In genomic region chr20:1897486-1897885, GRCh38 we compare ENCODE assay signal across 9 cellular contexts. TPM values are rescaled to one million over a fixed set of nuclear protein-coding genes. Genes with fewer than 3 reads are reported as not detected.
A peak's percentile ranks its signal among the peaks of the same experiment; 100 is the strongest.
DNase-seq lines count a peak whose midpoint lies in the region; ATAC-seq and TF ChIP-seq lines count a peak whose summit lies in the region.
"Had no signal": no experiment of that assay in that cellular context is flagged by ENCODE, and none has a peak within 500 bp of the region (broad histone marks: within the 10 kb centered on the region; RNA-seq: fewer than 3 reads in every experiment).

No MANE protein-coding gene starts in this region.

- in situ Hi-C loops in G401 (cut with HindIII; ENCODE audit: low sequenced_read_pairs): no loop called here

- no peak overlapping the region for H2AFZ ChIP-seq in PC-3 (ENCODE audit: low read length)

- peak; percentile 71 for DNase-seq in G401 (ENCODE audit: low spot score)
- no peak for DNase-seq in PC-3
- peak; percentile 11 to 22 for DNase-seq in erythroblast (lab: John Stamatoyannopoulos, UW)
- DNase-seq in putamen (ENCODE audit: low spot score): peak; percentile 73
- no peak for DNase-seq in aorta
- DNase-seq in NCI-H1105 (lab: John Stamatoyannopoulos, UW): no peak
- no peak for DNase-seq in GF-D8 (lab: John Stamatoyannopoulos, UW)
- DNase-seq: DMS153 had no signal

- H3K9me2 ChIP-seq in PC-3 (replicated peaks; ENCODE audit: low read length): no peaks in the 10 kb centered on the region

- H3K9ac ChIP-seq in PC-3 (ENCODE audit: low read length): no peak overlapping the region

- no peaks in the 10 kb centered on the region for H3F3A ChIP-seq in PC-3 (ENCODE audit: low read length, unreplicated experiment)

- intact Hi-C loops in PC-3 (cut with micrococcal nuclease): loop anchor here (5.0 kb wide), 1 partner anchor 95 kb away; no protein-coding TSS in a partner anchor
- intact Hi-C loops in aorta (cut with DNase I): loop anchor here in 1 of 2 donors (5.0 kb wide), 2 partner anchors 35 to 205 kb away; partner anchors contain the start of gene STK35

- no peaks in the 10 kb centered on the region for H3K36me3 ChIP-seq in PC-3 (ENCODE audit: low read depth, low read length)
- no peaks in the 10 kb centered on the region for H3K36me3 ChIP-seq in aorta (ENCODE audit: control insufficient read depth in 1 of 2, insufficient read depth in 2 of 2, low read length in 1 of 2)

- H3K27me3 ChIP-seq in PC-3 (ENCODE audit: low read length) (no peaks in the 10 kb centered on the region), aorta (ENCODE audit: control insufficient read depth in 1 of 2, insufficient read depth in 2 of 2, low read length in 1 of 2) (no peaks in the 10 kb centered on the region)

- BruUV-seq in PC-3 (replicated peaks; lab: Mats Ljungman, UMichigan): no TSS peak

- H3K4me2 ChIP-seq in PC-3 (ENCODE audit: low read length): peak overlapping the region; percentile 22; the same call in 1 of the 2 replicates

- no peak for TF ChIP-seq POLR2A in erythroblast (IDR thresholded peaks at IDR 0.05; ENCODE audit: low read length)

- no peaks in the 10 kb centered on the region for H4K20me1 ChIP-seq in PC-3 (ENCODE audit: low read length)

- ATAC-seq in PC-3: no peak
- ATAC-seq in HG03196 (IDR thresholded peaks at IDR 0.05; ENCODE audit: unreplicated experiment): no peak
- no peak for ATAC-seq in aorta (ENCODE audit: low FRiP score)

- H3K4me3 ChIP-seq in PC-3 (ENCODE audit: low read length) (no peak overlapping the region), aorta (ENCODE audit: low read length in 2 of 2) (no peak overlapping the region)

- no peaks in the 10 kb centered on the region for H3K9me3 ChIP-seq in PC-3 (ENCODE audit: low read length)
- H3K9me3 ChIP-seq in aorta (ENCODE audit: control insufficient read depth, low read length): no peaks in the 10 kb centered on the region

- no peak for TF ChIP-seq CTCF in PC-3 (conservative IDR thresholded peaks at IDR 0.05; ENCODE audit: low read depth, low read length)

- H3K4me1 ChIP-seq in PC-3 (ENCODE audit: insufficient read depth, low read length) (peaks cover 7% of the 10 kb centered on the region; the same call in 1 of the 2 replicates), aorta (ENCODE audit: control insufficient read depth in 1 of 2, insufficient read depth in 2 of 2, low read length in 2 of 2) (peaks cover 0 to 4% of the 10 kb centered on the region in 2 donors)

- H3K27ac ChIP-seq in PC-3 (ENCODE audit: low read length) (no peak overlapping the region), aorta (ENCODE audit: low read depth in 1 of 2, low read length in 2 of 2) (peak overlapping the region in 1 of 2 donors; percentile 59)

- peaks cover 43% of the 10 kb centered on the region for H3K79me2 ChIP-seq in PC-3 (ENCODE audit: low read length)

- CTCF ChIA-PET in PC-3 (lab: Charles Lee): no interaction called here

- POLR2A ChIA-PET in PC-3 (lab: Charles Lee; ENCODE audit: unreplicated experiment): no interaction called here

- WGBS in aorta, 2 donors: 55 to 64% methylated on average over 2 of the region's 2 CpGs

RNA-seq across cellular contexts. Expression of gene SIRPA, which starts 2.3 kb away (rescaled TPM):
- 14.7 and 16.7 TPM in 2 replicates for total RNA-seq in G401 (2014; rRNA removed; shearing (Covaris generic))
- total RNA-seq in PC-3 (2014; rRNA removed) (12.8 and 17.3 TPM in 2 replicates), aorta (10 to 100 TPM; 41.4 to 62.9 TPM)
- polyA plus RNA-seq in aorta: 10 to 100 TPM; 14.8 to 15.3 TPM

Comparison
In these comparisons a context has a peak if more than half of its experiments do, and no peak if none do; other contexts are left out.
1. DNase-seq: peak in G401 (single experiment), erythroblast (2 of 2) and putamen (single experiment); none in PC-3 (single experiment), aorta (0 of 2), NCI-H1105 (single experiment) and GF-D8 (single experiment).